In the genomic region with DNA sequence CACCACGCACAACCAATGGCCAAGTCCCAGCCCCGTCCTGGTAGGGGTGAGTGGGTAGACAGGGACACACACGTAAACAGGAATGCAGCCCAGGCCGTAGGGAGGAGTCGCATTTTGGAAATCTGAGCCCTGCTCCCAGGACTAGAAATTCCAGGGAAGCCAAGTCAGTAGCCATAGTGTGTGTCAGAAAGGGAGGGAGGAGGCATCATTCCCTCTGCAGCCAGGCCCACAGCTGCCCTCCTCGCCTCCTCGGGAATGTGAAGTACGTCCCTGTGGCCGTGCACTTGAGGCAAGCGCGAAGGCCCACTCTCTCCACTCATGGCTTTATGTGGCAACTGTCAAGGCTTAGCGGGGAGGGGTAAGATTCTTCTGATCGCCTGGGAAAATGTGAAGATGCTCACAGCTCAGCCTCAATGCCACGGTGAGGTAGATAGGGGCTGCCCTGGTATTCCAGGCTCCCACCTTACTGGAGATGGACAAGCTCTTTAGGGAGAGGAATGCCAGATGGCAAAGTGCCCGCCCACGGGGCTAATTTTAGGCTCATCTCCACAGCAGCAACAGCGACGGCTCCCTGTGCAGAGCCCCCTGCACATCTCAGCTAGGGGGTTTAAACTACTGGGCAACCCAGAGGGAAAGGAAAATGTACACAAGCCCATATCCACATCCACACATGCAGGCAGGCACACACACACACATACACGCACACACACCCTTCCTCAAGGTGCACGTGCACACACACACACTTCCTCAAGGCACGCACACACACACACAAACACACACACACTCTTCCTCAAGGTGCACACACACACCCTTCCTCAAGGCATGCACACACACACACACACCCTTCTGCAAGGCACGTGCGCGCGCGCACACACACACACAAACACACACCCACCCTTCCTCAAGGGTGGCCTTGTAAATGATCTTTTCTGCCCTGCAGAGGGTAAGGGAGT, we compare ENCODE assay signal across 12 cellular contexts.
DNase-seq lines count a peak whose midpoint lies in the region; ATAC-seq, FAIRE-seq and TF ChIP-seq lines count a peak whose summit lies in the region.
"Had no signal": no experiment of that assay in that cellular context is flagged by ENCODE, and none has a peak within 500 bp of the region (broad histone marks: within the 10 kb centered on the region; RNA-seq: fewer than 3 reads in every experiment).

No MANE protein-coding gene starts in this region.

- no peak overlapping the region for H4K8ac ChIP-seq in mesendoderm (ENCODE audit: low read depth, low read length)

- no peak for FAIRE-seq in HepG2 (lab: Jason Lieb, UNC)
- FAIRE-seq: A204.1 had no signal

- no peaks in the 10 kb centered on the region for H4K20me1 ChIP-seq in HepG2 (ENCODE audit: insufficient read depth, low read length)

- TF ChIP-seq POLR2A in HepG2 (IDR thresholded peaks at IDR 0.05; ENCODE audit: insufficient read depth in 1 of 2, low read depth in 2 of 2, low read length in 2 of 2), result no peak

- H3K9ac ChIP-seq in liver (ENCODE audit: low read depth in 1 of 2, low read length in 2 of 2) (no peak overlapping the region), HepG2 (ENCODE audit: insufficient read depth, low read depth, low read length) (no peak overlapping the region), duodenal mucosa (ENCODE audit: low read depth in 1 of 2, low read length in 2 of 2) (no peak overlapping the region), mesendoderm (ENCODE audit: low read length) (no peak overlapping the region)

- H3K36me3 ChIP-seq in liver (ENCODE audit: control insufficient read depth in 4 of 4, insufficient read depth in 3 of 4, low read depth in 1 of 4, low read length in 3 of 4) (no peaks in the 10 kb centered on the region), HepG2 (replicated peaks in 1 of 2; ENCODE audit: control insufficient read depth in 1 of 2, insufficient read depth in 2 of 2, low read length in 2 of 2) (no peaks in the 10 kb centered on the region), duodenal mucosa (ENCODE audit: control insufficient read depth in 1 of 2, insufficient read depth in 2 of 2, low read length in 2 of 2) (no peaks in the 10 kb centered on the region), mesendoderm (ENCODE audit: control insufficient read depth, insufficient read depth, low read length) (no peaks in the 10 kb centered on the region)

- BruUV-seq in HepG2 (replicated peaks; lab: Mats Ljungman, UMichigan), result no TSS peak
- BruUV-seq in Calu3 (replicated peaks; lab: Mats Ljungman, UMichigan), result no TSS peak

- TF ChIP-seq RAD21 in liver (IDR thresholded peaks at IDR 0.05) (no peak), HepG2 (CRISPR knock-in tag; IDR thresholded peaks at IDR 0.05) (no peak)

- H3K9me3 ChIP-seq in liver (ENCODE audit: control insufficient read depth in 4 of 4, low read length in 3 of 4) (no peaks in the 10 kb centered on the region), HepG2 (ENCODE audit: low read length) (no peaks in the 10 kb centered on the region), duodenal mucosa (ENCODE audit: control insufficient read depth in 1 of 2, low read length in 2 of 2) (no peaks in the 10 kb centered on the region)

- intact Hi-C loops in HepG2 (cut with micrococcal nuclease; ENCODE audit: unreplicated experiment) (no loop called here), Calu3 (cut with micrococcal nuclease; ENCODE audit: unreplicated experiment) (no loop called here)

- TF ChIP-seq CTCF in liver (IDR thresholded peaks at IDR 0.05; ENCODE audit: low read depth, low read length, missing input control) (no peak), HepG2 (CRISPR knock-in tag; IDR thresholded peaks at IDR 0.05) (no peak), Calu3 (IDR thresholded peaks at IDR 0.05; ENCODE audit: unreplicated experiment) (no peak)

- POLR2A ChIA-PET in HepG2 (lab: Yijun Ruan, JAX), result no interaction called here

- no peak overlapping the region for H2BK120ac ChIP-seq in mesendoderm (ENCODE audit: low read depth, low read length)

- TF ChIP-seq EP300 in HepG2 (IDR thresholded peaks at IDR 0.05; ENCODE audit: low read depth in 2 of 2, low read length in 2 of 2), result no peak
- no peak for TF ChIP-seq EP300 in HepG2 (CRISPR knock-in tag; IDR thresholded peaks at IDR 0.05; ENCODE audit: borderline replicate concordance)

- in situ Hi-C loops in HepG2 (cut with HindIII; ENCODE audit: extremely low pct_ligation_motif_present, low pct_unique_long_range_greater_than_20kb), result no loop called here

- H3K9me3 Mint-ChIP-seq in Calu3 (ENCODE audit: low read depth, unreplicated experiment), result no peaks in the 10 kb centered on the region
- H3K9me3 Mint-ChIP-seq: naive thymus-derived CD8-positive, alpha-beta T cell had no signal

- H2BK15ac ChIP-seq in mesendoderm (replicated peaks; ENCODE audit: low read depth), result no peak overlapping the region

- H3K23ac ChIP-seq in mesendoderm (ENCODE audit: low read length), result no peak overlapping the region

- no peak overlapping the region for H3K4me3 Mint-ChIP-seq in Calu3 (ENCODE audit: low read depth, unreplicated experiment)
- H3K4me3 Mint-ChIP-seq: naive thymus-derived CD8-positive, alpha-beta T cell had no signal

- no peaks in the 10 kb centered on the region for H3K79me1 ChIP-seq in mesendoderm (ENCODE audit: low read length)

- H3K27me3 ChIP-seq in liver (ENCODE audit: control insufficient read depth in 4 of 4, insufficient read depth in 4 of 4, low read length in 3 of 4), result no peaks in the 10 kb centered on the region
- H3K27me3 ChIP-seq in HepG2 (ENCODE audit: control insufficient read depth in 1 of 2, insufficient read depth in 2 of 2, low read length in 2 of 2), result peaks cover 4 to 33% of the 10 kb centered on the region in 2 experiments; a peak in 4 of 5 replicates
- no peaks in the 10 kb centered on the region for H3K27me3 ChIP-seq in duodenal mucosa (ENCODE audit: control insufficient read depth in 1 of 2, insufficient read depth in 2 of 2, low read length in 2 of 2)
- no peaks in the 10 kb centered on the region for H3K27me3 ChIP-seq in mesendoderm (ENCODE audit: insufficient read depth, low read length, poor library complexity)

- H3K36me3 Mint-ChIP-seq in Calu3 (ENCODE audit: insufficient read depth, unreplicated experiment), result no peaks in the 10 kb centered on the region
- H3K36me3 Mint-ChIP-seq: naive thymus-derived CD8-positive, alpha-beta T cell had no signal

- H2AK5ac ChIP-seq in mesendoderm (ENCODE audit: low read length), result no peak overlapping the region

- no peak for DNase-seq in HepG2 (ENCODE audit: low spot score)
- DNase-seq in mesendoderm, result peak; percentile 89
- DNase-seq in Calu3, result no peak
- DNase-seq in activated CD8-positive, alpha-beta memory T cell treated with anti-CD3 and anti-CD28 coated beads, Interleukin-2, amount 50 U/mL, for 4 hours, result no peak
- no peak for DNase-seq in LoVo (ENCODE audit: low spot score)
- DNase-seq: hippocampal formation, NCI-H1436 treated with DMSO at 0.1 percent for 48 hours had no signal

- H3K56ac ChIP-seq in mesendoderm (ENCODE audit: low read length), result no peak overlapping the region

- H3K27ac ChIP-seq in liver (ENCODE audit: low read depth in 1 of 2, low read length in 2 of 2), result peak overlapping the region; percentile 9 to 40
- no peak overlapping the region for H3K27ac ChIP-seq in HepG2 (ENCODE audit: extremely low read length, insufficient read depth, low read length)
- peak overlapping the region; percentile 8 for H3K27ac ChIP-seq in duodenal mucosa (ENCODE audit: low read depth, low read length)
- H3K27ac ChIP-seq in mesendoderm (ENCODE audit: low read depth, low read length), result no peak overlapping the region

- CTCF ChIA-PET in HepG2 (lab: Yijun Ruan, JAX; ENCODE audit: low intra/inter-chr PET ratio, low total read pairs), result no interaction called here
- CTCF ChIA-PET in Calu3 (lab: Charles Lee), result no interaction called here

- peaks cover 17% of the 10 kb centered on the region for H3K27me3 Mint-ChIP-seq in Calu3 (ENCODE audit: unreplicated experiment)

- H3K79me2 ChIP-seq in HepG2 (ENCODE audit: insufficient read depth, low read length), result no peaks in the 10 kb centered on the region
- no peaks in the 10 kb centered on the region for H3K79me2 ChIP-seq in mesendoderm (ENCODE audit: control insufficient read depth, insufficient read depth, low read length)

- 89% methylated on average over 26 of the region's 26 CpGs for WGBS in liver
- whole genome bisulfite sequencing in HepG2 (ENCODE audit: low lambda C conversion rate), result 63% methylated on average over 18 of the region's 26 CpGs
- WGBS in mesendoderm (ENCODE audit: extremely low coverage, insufficient coverage, low lambda C conversion rate), result no CpG with 5 or more reads among the region's 26 CpGs

- H2BK5ac ChIP-seq in mesendoderm (ENCODE audit: low read length), result no peak overlapping the region

- H3K4me2 ChIP-seq in HepG2 (ENCODE audit: low read depth, low read length) (no peak overlapping the region), mesendoderm (ENCODE audit: low read length) (no peak overlapping the region)

- no peak overlapping the region for H3K4ac ChIP-seq in mesendoderm (ENCODE audit: low read depth, low read length)

- H3K4me1 ChIP-seq in liver (ENCODE audit: control insufficient read depth in 4 of 4, insufficient read depth in 4 of 4, low read length in 3 of 4), result peaks cover 0 to 5% (median 0%) of the 10 kb centered on the region in 4 donors
- no peaks in the 10 kb centered on the region for H3K4me1 ChIP-seq in HepG2 (ENCODE audit: insufficient read depth, low read length)
- H3K4me1 ChIP-seq in duodenal mucosa (ENCODE audit: control insufficient read depth in 1 of 2, insufficient read depth in 2 of 2, low read length in 2 of 2), result peaks cover 0 to 12% of the 10 kb centered on the region in 2 donors
- peaks cover 6% of the 10 kb centered on the region for H3K4me1 ChIP-seq in mesendoderm (ENCODE audit: control insufficient read depth, low read depth, low read length)

- ATAC-seq in HepG2, result no peak
- no peak for ATAC-seq in HG03378 (IDR thresholded peaks at IDR 0.05; ENCODE audit: unreplicated experiment)
- ATAC-seq: naive thymus-derived CD8-positive, alpha-beta T cell had no signal

- no peak overlapping the region for H3K27ac Mint-ChIP-seq in Calu3 (ENCODE audit: unreplicated experiment)
- H3K27ac Mint-ChIP-seq: naive thymus-derived CD8-positive, alpha-beta T cell had no signal

- H3K18ac ChIP-seq in mesendoderm (ENCODE audit: low read length), result no peak overlapping the region

- H3K4me3 ChIP-seq in liver (ENCODE audit: low read depth in 1 of 3, low read length in 3 of 3), result no peak overlapping the region
- H3K4me3 ChIP-seq in HepG2 (replicated peaks in 1 of 3; ENCODE audit: insufficient read depth in 1 of 3, low read depth in 2 of 3, low read length in 3 of 3), result no peak overlapping the region
- H3K4me3 ChIP-seq in duodenal mucosa (ENCODE audit: low read depth in 1 of 2, low read length in 2 of 2), result no peak overlapping the region
- H3K4me3 ChIP-seq in mesendoderm (ENCODE audit: low read length), result no peak overlapping the region

- peaks cover 29% of the 10 kb centered on the region for H3K4me1 Mint-ChIP-seq in Calu3 (ENCODE audit: low read depth, unreplicated experiment)

- no peak overlapping the region for H2AFZ ChIP-seq in HepG2 (ENCODE audit: low read length)

- no peak overlapping the region for H4K5ac ChIP-seq in mesendoderm (ENCODE audit: low read length)

TF ChIP-seq in liver, 16 proteins besides CTCF, POLR2A, EP300 and RAD21 (continues in another document):
- TF ChIP-seq SP1 (IDR thresholded peaks at IDR 0.05) (no peak), JUND (IDR thresholded peaks at IDR 0.05) (no peak), NR2F2 (IDR thresholded peaks at IDR 0.05) (no peak)

TF ChIP-seq in HepG2, 621 proteins besides CTCF, POLR2A, EP300 and RAD21 (continues in another document):
- no peak for TF ChIP-seq SNRNP70 (IDR thresholded peaks at IDR 0.05; ENCODE audit: low read depth, low read length)

Comparison
In these comparisons a context has a peak if more than half of its experiments do, and no peak if none do; other contexts are left out.
1. H3K27ac ChIP-seq: peak in liver (2 of 2) and duodenal mucosa (single experiment); none in HepG2 (single experiment) and mesendoderm (single experiment).